Comparison of ENCODE assay signal across 8 cellular contexts in the genomic region with DNA sequence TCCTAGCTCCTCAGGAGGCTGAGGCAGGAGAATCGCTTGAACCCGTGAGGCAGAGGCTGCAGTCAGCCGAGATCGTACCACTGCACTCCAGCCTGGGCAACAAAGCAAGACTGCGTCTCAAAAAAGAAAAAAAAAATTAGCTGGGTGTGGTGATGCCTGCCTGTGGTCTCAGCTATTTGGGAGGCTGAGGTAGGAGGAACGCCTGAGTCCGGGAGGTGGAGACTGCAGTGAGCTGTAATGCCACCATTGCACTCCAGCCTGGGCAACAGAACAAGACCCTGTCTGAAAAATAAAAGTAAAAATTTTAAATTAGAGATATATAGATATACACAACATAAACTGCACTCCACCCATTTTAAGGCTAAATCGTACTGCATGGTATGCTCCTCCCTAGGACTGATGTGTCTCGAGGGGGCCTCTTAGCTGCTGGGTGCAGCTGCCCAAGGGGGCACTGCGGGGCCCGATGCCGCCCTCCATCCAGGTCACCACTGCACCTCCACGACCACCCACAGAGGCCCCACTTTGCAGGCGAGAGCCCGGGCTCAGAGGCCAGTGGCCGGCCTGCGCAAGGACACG. TPM values are rescaled to one million over a fixed set of nuclear protein-coding genes. Genes with fewer than 3 reads are reported as not detected.
A peak's percentile ranks its signal among the peaks of the same experiment; 100 is the strongest.
DNase-seq lines count a peak whose midpoint lies in the region; ATAC-seq lines count a peak whose summit lies in the region.

No MANE protein-coding gene starts in this region.

- no peaks in the 10 kb centered on the region for H3K27me3 ChIP-seq in right cardiac atrium (ENCODE audit: control insufficient read depth, insufficient read depth)

- H3K4me1 ChIP-seq in right cardiac atrium (ENCODE audit: control insufficient read depth, insufficient read depth, low read length), result no peaks in the 10 kb centered on the region

- H3K36me3 Mint-ChIP-seq in T-helper 17 cell (ENCODE audit: low read depth), result no peaks in the 10 kb centered on the region

- intact Hi-C loops in Right ventricle myocardium superior (cut with DNase I), result no loop called here
- intact Hi-C loops in cardiac septum (cut with DNase I), result loop anchor here (5.0 kb wide), 2 partner anchors 96 to 111 kb away; no protein-coding TSS in a partner anchor
- intact Hi-C loops in right cardiac atrium (cut with DNase I), result loop anchor here (5.0 kb wide), 2 partner anchors 41 to 111 kb away; a partner anchor contains a TSS

- WGBS in right cardiac atrium, result 33% methylated on average over 18 of the region's 18 CpGs

- no peaks in the 10 kb centered on the region for H3K9me3 ChIP-seq in T-helper 17 cell (ENCODE audit: control insufficient read depth, low read length, poor library complexity, severe bottlenecking)
- no peaks in the 10 kb centered on the region for H3K9me3 ChIP-seq in right cardiac atrium (ENCODE audit: control insufficient read depth, low read length)

- H3K27ac Mint-ChIP-seq in T-helper 17 cell, result no peak overlapping the region
- H3K27ac Mint-ChIP-seq in stimulated activated naive CD8-positive, alpha-beta T cell treated with anti-CD3 and anti-CD28 coated beads, Interleukin-15, amount 100 ng/mL, for 72 hours, result no peak overlapping the region

- peaks cover 12% of the 10 kb centered on the region for H3K4me1 Mint-ChIP-seq in T-helper 17 cell
- H3K4me1 Mint-ChIP-seq in stimulated activated naive CD8-positive, alpha-beta T cell treated with anti-CD3 and anti-CD28 coated beads, Interleukin-15, amount 100 ng/mL, for 72 hours, result peaks cover 22% of the 10 kb centered on the region

- DNase-seq in Right ventricle myocardium superior (no peak), cardiac septum (ENCODE audit: low spot score) (no peak), T-helper 17 cell (no peak), right cardiac atrium (no peak), HuH-7.5 (ENCODE audit: low spot score) (no peak)
- peak in 1 of 2 donors; percentile 15 for DNase-seq in stimulated activated naive CD8-positive, alpha-beta T cell treated with anti-CD3 and anti-CD28 coated beads, Interleukin-15, amount 100 ng/mL, for 72 hours

- peak overlapping the region; percentile 69 for H3K4me3 ChIP-seq in right cardiac atrium (ENCODE audit: low read length)

- H3K27ac ChIP-seq in right cardiac atrium (ENCODE audit: low read length), result peak overlapping the region; percentile 70

- ATAC-seq in Right ventricle myocardium superior (ENCODE audit: poor library complexity) (peak; percentile 1), T-helper 17 cell (peak; percentile 24), right cardiac atrium (peak in 1 of 2 donors; percentile 1), GM21786 (IDR thresholded peaks at IDR 0.05; ENCODE audit: unreplicated experiment) (no peak), GM21526 (IDR thresholded peaks at IDR 0.05; ENCODE audit: low FRiP score, unreplicated experiment) (no peak)
- peak; percentile 67 for ATAC-seq in stimulated activated naive CD8-positive, alpha-beta T cell treated with anti-CD3 and anti-CD28 coated beads, Interleukin-15, amount 100 ng/mL, for 72 hours

- no peaks in the 10 kb centered on the region for H3K9me3 Mint-ChIP-seq in stimulated activated naive CD8-positive, alpha-beta T cell treated with anti-CD3 and anti-CD28 coated beads, Interleukin-15, amount 100 ng/mL, for 72 hours

- H3K27me3 Mint-ChIP-seq in T-helper 17 cell, result no peaks in the 10 kb centered on the region
- H3K27me3 Mint-ChIP-seq in stimulated activated naive CD8-positive, alpha-beta T cell treated with anti-CD3 and anti-CD28 coated beads, Interleukin-15, amount 100 ng/mL, for 72 hours, result no peaks in the 10 kb centered on the region

- H3K4me3 Mint-ChIP-seq in T-helper 17 cell, result no peak overlapping the region
- H3K4me3 Mint-ChIP-seq in stimulated activated naive CD8-positive, alpha-beta T cell treated with anti-CD3 and anti-CD28 coated beads, Interleukin-15, amount 100 ng/mL, for 72 hours, result peak overlapping the region; percentile 76 to 84

RNA-seq across cellular contexts. Expression of a gene that starts 40.9 kb away (rescaled TPM):
- 16.8 TPM for total RNA-seq in Right ventricle myocardium superior
- total RNA-seq in cardiac septum, result 29.7 TPM
- total RNA-seq in T-helper 17 cell, result 10 to 100 TPM; 59.8 to 60.9 TPM
- total RNA-seq in right cardiac atrium, result 10 to 100 TPM; 15.4 to 22.4 (median 20.3) TPM
- polyA plus RNA-seq in right cardiac atrium, result 10.9 TPM

Comparison
In these comparisons a context has a peak if more than half of its experiments do, and no peak if none do; other contexts are left out.
1. ATAC-seq: peak in Right ventricle myocardium superior (single experiment), T-helper 17 cell (single experiment) and stimulated activated naive CD8-positive, alpha-beta T cell treated with anti-CD3 and anti-CD28 coated beads, Interleukin-15, amount 100 ng/mL, for 72 hours (single experiment); none in GM21786 (single experiment) and GM21526 (single experiment).